ENCODE assay signal across 29 cellular contexts in genomic region chr1:61046434-61046833, GRCh38.
"Had no signal": no experiment of that assay in that cellular context is flagged by ENCODE, and none has a peak within 500 bp of the region (broad histone marks: within the 10 kb centered on the region; RNA-seq: fewer than 3 reads in every experiment).

No MANE protein-coding gene starts in this region.

- H3K36me3 ChIP-seq: cardiac muscle cell, SJCRH30 had no signal

- H3K4me3 ChIP-seq: body of pancreas, cardiac muscle cell, SJCRH30, SK-N-MC had no signal

- DNase-seq: activated CD4-positive, alpha-beta T cell treated with anti-CD3 and anti-CD28 coated beads, Interleukin-2, amount 10 ng/mL, durations not matched to agents 24 days and 14 days; activated CD4-positive, alpha-beta T cell treated with anti-CD3 and anti-CD28 coated beads, Interleukin-2, amount 50 U/mL, for 4 hours; activated CD8-positive, alpha-beta T cell treated with anti-CD3 and anti-CD28 coated beads for 36 hours; activated gamma-delta T cell; activated naive CD4-positive, alpha-beta T cell treated with Interleukin-2 at 50 U/mL for 16 hours; activated naive CD8-positive, alpha-beta T cell treated with anti-CD3 and anti-CD28 coated beads, Interleukin-2, amount 10 ng/mL, durations not matched to agents 7 days and 5 days; activated T-cell treated with anti-CD3 and anti-CD28 coated beads, Interleukin-2, amount 50 U/mL, for 1 hour; activated T-cell treated with anti-CD3 and anti-CD28 coated beads, Interleukin-2, amount 50 U/mL, for 72 hours; amygdala; body of pancreas; Kasumi-1; KG1; MM.1S; NCI-H1105; NCI-H1417 treated with DMSO at 0.1 percent for 48 hours; NCI-H187 treated with DMSO at 0.1 percent for 48 hours; NCI-H2081; NCI-H2227 treated with DMSO at 0.1 percent for 48 hours; NCI-H446; NCI-H510A treated with DMSO at 0.1 percent for 48 hours; NCI-H69; NCI-H82; NK-92 treated with Interleukin-12 subunit alpha and Interleukin-12 subunit beta, amount 100 ng/mL, for 24 hours; OCI-M1; SHP77; SJCRH30; T1000 had no signal

- H3K27me3 ChIP-seq: body of pancreas, SJCRH30 had no signal

- H3K9me3 ChIP-seq: body of pancreas, SJCRH30 had no signal

- H3K27ac ChIP-seq: body of pancreas, cardiac muscle cell, SJCRH30, SK-N-MC had no signal

- H3K4me1 ChIP-seq: SJCRH30 had no signal
